ENCODE assay signal across 18 cellular contexts in the genomic region with DNA sequence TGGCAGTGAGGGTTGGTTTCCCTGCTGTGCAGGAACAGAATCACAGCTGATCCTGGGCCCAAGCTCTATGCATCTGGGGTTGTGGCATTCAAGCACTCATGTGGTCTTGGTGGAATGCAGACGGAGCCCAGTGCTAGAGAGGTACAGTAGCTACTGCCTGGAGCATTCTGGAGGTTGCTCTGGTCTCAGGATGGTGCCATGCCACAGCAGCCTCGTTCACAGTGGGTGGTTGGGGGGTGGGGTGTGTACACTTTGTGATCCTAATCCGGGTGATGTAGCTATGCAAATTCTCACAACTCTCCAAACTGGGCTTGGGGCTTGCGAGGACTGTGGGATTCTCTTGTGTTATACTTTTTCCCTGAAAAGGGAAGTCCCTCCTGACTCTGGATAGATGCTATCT. TPM values are rescaled to one million over a fixed set of nuclear protein-coding genes. Genes with fewer than 3 reads are reported as not detected.
DNase-seq lines count a peak whose midpoint lies in the region; ATAC-seq lines count a peak whose summit lies in the region.
"Had no signal": no experiment of that assay in that cellular context is flagged by ENCODE, and none has a peak within 500 bp of the region (broad histone marks: within the 10 kb centered on the region; RNA-seq: fewer than 3 reads in every experiment).

No MANE protein-coding gene starts in this region.

- no peak for DNase-seq in activated naive CD4-positive, alpha-beta T cell treated with anti-CD3 and anti-CD28 coated beads for 36 hours
- DNase-seq in activated naive CD4-positive, alpha-beta T cell treated with anti-CD3 and anti-CD28 coated beads, Interleukin-2, amount 50 U/mL, for 16 hours: no peak
- DNase-seq in T-helper 17 cell (no peak), immature natural killer cell (no peak), T-helper 2 cell (no peak)
- DNase-seq: activated effector memory CD4-positive, alpha-beta T cell treated with Interleukin-2 at 50 U/mL for 16 hours; aorta; EL; KG1; NCI-H2029 treated with DMSO at 0.1 percent for 48 hours; NCI-H510A; trophoblast cell had no signal

- H3K36me3 Mint-ChIP-seq in activated naive CD4-positive, alpha-beta T cell treated with anti-CD3 and anti-CD28 coated beads for 36 hours (ENCODE audit: low read depth): peaks cover 77% of the 10 kb centered on the region
- peaks cover 17% of the 10 kb centered on the region for H3K36me3 Mint-ChIP-seq in T-helper 17 cell (ENCODE audit: low read depth)
- H3K36me3 Mint-ChIP-seq in immature natural killer cell: peaks cover 0 to 12% (median 0%) of the 10 kb centered on the region in 3 donors
- peaks cover 68% of the 10 kb centered on the region for H3K36me3 Mint-ChIP-seq in stimulated activated memory B cell treated with anti-CD40 and anti-IgM and Interleukin-4, amounts not matched to agents 10 μg/mL and 1 μg/mL and 100 μg/mL, for 72 hours

- H3K4me1 Mint-ChIP-seq in activated naive CD4-positive, alpha-beta T cell treated with anti-CD3 and anti-CD28 coated beads for 36 hours (ENCODE audit: low read depth): peaks cover 97% of the 10 kb centered on the region
- H3K4me1 Mint-ChIP-seq in T-helper 17 cell: peaks cover 75% of the 10 kb centered on the region
- H3K4me1 Mint-ChIP-seq in immature natural killer cell: peaks cover 97 to 100% of the 10 kb centered on the region in 2 donors
- H3K4me1 Mint-ChIP-seq in stimulated activated memory B cell treated with anti-CD40 and anti-IgM and Interleukin-4, amounts not matched to agents 10 μg/mL and 1 μg/mL and 100 μg/mL, for 72 hours: peaks cover 86% of the 10 kb centered on the region

- peak overlapping the region; percentile 80 for H3K27ac Mint-ChIP-seq in activated naive CD4-positive, alpha-beta T cell treated with anti-CD3 and anti-CD28 coated beads for 36 hours
- H3K27ac Mint-ChIP-seq in T-helper 17 cell: peak overlapping the region; percentile 86
- peak overlapping the region; percentile 21 to 76 (median 54) for H3K27ac Mint-ChIP-seq in immature natural killer cell
- H3K27ac Mint-ChIP-seq in stimulated activated memory B cell treated with anti-CD40 and anti-IgM and Interleukin-4, amounts not matched to agents 10 μg/mL and 1 μg/mL and 100 μg/mL, for 72 hours: peak overlapping the region; percentile 18
- H3K27ac Mint-ChIP-seq: mesothelial cell of epicardium had no signal

- no peaks in the 10 kb centered on the region for H3K9me3 ChIP-seq in T-helper 17 cell (ENCODE audit: control insufficient read depth, low read length, poor library complexity, severe bottlenecking)

- intact Hi-C loops in activated naive CD4-positive, alpha-beta T cell treated with anti-CD3 and anti-CD28 coated beads for 36 hours (cut with micrococcal nuclease): no loop called here

- H3K4me3 Mint-ChIP-seq in activated naive CD4-positive, alpha-beta T cell treated with anti-CD3 and anti-CD28 coated beads for 36 hours: no peak overlapping the region
- H3K4me3 Mint-ChIP-seq in T-helper 17 cell (peak overlapping the region; percentile 31), immature natural killer cell (peak overlapping the region in 3 of 5 donors; percentile 8 to 30 (median 14))
- H3K4me3 Mint-ChIP-seq in stimulated activated memory B cell treated with anti-CD40 and anti-IgM and Interleukin-4, amounts not matched to agents 10 μg/mL and 1 μg/mL and 100 μg/mL, for 72 hours: no peak overlapping the region
- H3K4me3 Mint-ChIP-seq: mesothelial cell of epicardium had no signal

- CTCF ChIA-PET in activated naive CD4-positive, alpha-beta T cell treated with anti-CD3 and anti-CD28 coated beads for 36 hours (lab: Charles Lee): interaction anchor here (0.9 to 2.2 kb wide), 4 partner anchors 11 to 116 kb away, joined by 4 to 42 read pairs (median 6); no protein-coding TSS in a partner anchor

- no peak for ATAC-seq in T-helper 17 cell
- ATAC-seq in stimulated activated memory B cell treated with anti-CD40 and anti-IgM and Interleukin-4, amounts not matched to agents 10 μg/mL and 1 μg/mL and 100 μg/mL, for 72 hours: no peak
- ATAC-seq in HG03378 (IDR thresholded peaks at IDR 0.05; ENCODE audit: unreplicated experiment): no peak
- ATAC-seq in HG03175 (IDR thresholded peaks at IDR 0.05; ENCODE audit: unreplicated experiment): no peak
- ATAC-seq: Right ventricle myocardium inferior had no signal

- no peaks in the 10 kb centered on the region for H3K27me3 Mint-ChIP-seq in activated naive CD4-positive, alpha-beta T cell treated with anti-CD3 and anti-CD28 coated beads for 36 hours (ENCODE audit: low read depth)
- H3K27me3 Mint-ChIP-seq in T-helper 17 cell (no peaks in the 10 kb centered on the region), immature natural killer cell (ENCODE audit: low read depth in 3 of 3) (peaks cover 0 to 4% (median 3%) of the 10 kb centered on the region in 3 donors)
- H3K27me3 Mint-ChIP-seq in stimulated activated memory B cell treated with anti-CD40 and anti-IgM and Interleukin-4, amounts not matched to agents 10 μg/mL and 1 μg/mL and 100 μg/mL, for 72 hours: no peaks in the 10 kb centered on the region

- H3K9me3 Mint-ChIP-seq in activated naive CD4-positive, alpha-beta T cell treated with anti-CD3 and anti-CD28 coated beads for 36 hours: peaks cover 22% of the 10 kb centered on the region
- H3K9me3 Mint-ChIP-seq in immature natural killer cell: peaks cover 0 to 3% (median 0%) of the 10 kb centered on the region in 6 donors
- peaks cover 5% of the 10 kb centered on the region for H3K9me3 Mint-ChIP-seq in stimulated activated memory B cell treated with anti-CD40 and anti-IgM and Interleukin-4, amounts not matched to agents 10 μg/mL and 1 μg/mL and 100 μg/mL, for 72 hours

RNA-seq across cellular contexts. Expression of a gene that starts 45.2 kb away (rescaled TPM):
- 10 to 100 TPM; 57.7 to 58.8 TPM for total RNA-seq in activated naive CD4-positive, alpha-beta T cell treated with anti-CD3 and anti-CD28 coated beads for 36 hours
- total RNA-seq in T-helper 17 cell: 100 to 1,000 TPM; 142 to 160 TPM
- polyA plus RNA-seq in immature natural killer cell: 100 to 1,000 TPM in 1 of 3 donors, 10 to 100 TPM in 2; 46.9 to 137 (median 57.0) TPM
- total RNA-seq: H4 had no signal

Comparison
In these comparisons a context has a peak if more than half of its experiments do, and no peak if none do; other contexts are left out.
1. H3K27ac Mint-ChIP-seq: peak in every context shown above with its lines; median percentile 86 in T-helper 17 cell; 80 in activated naive CD4-positive, alpha-beta T cell treated with anti-CD3 and anti-CD28 coated beads for 36 hours; 54 in immature natural killer cell; 18 in stimulated activated memory B cell treated with anti-CD40 and anti-IgM and Interleukin-4, amounts not matched to agents 10 μg/mL and 1 μg/mL and 100 μg/mL, for 72 hours.
2. H3K4me3 Mint-ChIP-seq: peak in T-helper 17 cell (single experiment) and immature natural killer cell (3 of 5); none in activated naive CD4-positive, alpha-beta T cell treated with anti-CD3 and anti-CD28 coated beads for 36 hours (single experiment) and stimulated activated memory B cell treated with anti-CD40 and anti-IgM and Interleukin-4, amounts not matched to agents 10 μg/mL and 1 μg/mL and 100 μg/mL, for 72 hours (single experiment).